ENCODE assay signal across 8 cellular contexts in genomic region chr5:179700401-179700918, GRCh38. TPM values are rescaled to one million over a fixed set of nuclear protein-coding genes. Genes with fewer than 3 reads are reported as not detected.
DNase-seq lines count a peak whose midpoint lies in the region; ATAC-seq and TF ChIP-seq lines count a peak whose summit lies in the region.

No MANE protein-coding gene starts in this region.

- H3K4me3 ChIP-seq in mucosa of stomach (ENCODE audit: low read length) = no peak overlapping the region

- peaks cover 15% of the 10 kb centered on the region for H3K4me1 ChIP-seq in mucosa of stomach (ENCODE audit: control insufficient read depth, insufficient read depth, low read length)

- no peaks in the 10 kb centered on the region for H3K27me3 ChIP-seq in mucosa of stomach (ENCODE audit: control insufficient read depth, insufficient read depth, low read length)

- no peak for ATAC-seq in GM18861 (IDR thresholded peaks at IDR 0.05; ENCODE audit: unreplicated experiment)
- ATAC-seq in HG02870 (IDR thresholded peaks at IDR 0.05; ENCODE audit: unreplicated experiment) = no peak

- H3K4me1 Mint-ChIP-seq in CD14-positive monocyte = peaks cover 53% of the 10 kb centered on the region
- peaks cover 67% of the 10 kb centered on the region for H3K4me1 Mint-ChIP-seq in brain

- peaks cover 0 to 2% (median 0%) of the 10 kb centered on the region in 3 donors for H3K27me3 Mint-ChIP-seq in CD14-positive monocyte (ENCODE audit: low read depth in 3 of 3)
- H3K27me3 Mint-ChIP-seq in brain = peaks cover 10% of the 10 kb centered on the region

- peak overlapping the region; percentile 99 for H3K9ac ChIP-seq in mucosa of stomach (ENCODE audit: low read length)

- peaks cover 6 to 35% of the 10 kb centered on the region in 2 donors for H3K36me3 Mint-ChIP-seq in CD14-positive monocyte
- peaks cover 51% of the 10 kb centered on the region for H3K36me3 Mint-ChIP-seq in brain

- H3K27ac Mint-ChIP-seq in CD14-positive monocyte (peak overlapping the region; percentile 94 to 100 (median 98)), brain (peak overlapping the region; percentile 94 to 99 (median 98))

- no peaks in the 10 kb centered on the region for H3K9me3 ChIP-seq in mucosa of stomach (ENCODE audit: control insufficient read depth, low read length)

- intact Hi-C loops in CD14-positive monocyte (cut with micrococcal nuclease) = no loop called here

- H3K36me3 ChIP-seq in mucosa of stomach (ENCODE audit: control insufficient read depth, insufficient read depth, low read length) = no peaks in the 10 kb centered on the region

- H3K4me3 Mint-ChIP-seq in CD14-positive monocyte (peak overlapping the region; percentile 94 to 97), brain (peak overlapping the region; percentile 92 to 100 (median 99))

- TF ChIP-seq CTCF in CD14-positive monocyte (IDR thresholded peaks at IDR 0.05) (no peak), brain (conservative IDR thresholded peaks at IDR 0.05) (no peak)

- no peaks in the 10 kb centered on the region for H3K9me3 Mint-ChIP-seq in CD14-positive monocyte
- H3K9me3 Mint-ChIP-seq in brain = peaks cover 0 to 4% (median 0%) of the 10 kb centered on the region in 5 experiments

- no peak for DNase-seq in CD14-positive monocyte (ENCODE audit: low spot score)
- peak; percentile 16 to 30 for DNase-seq in Kasumi-1 (lab: John Stamatoyannopoulos, UW)
- no peak for DNase-seq in activated gamma-delta T cell treated with Interleukin-2 at 50 U/mL for 16 hours
- no peak for DNase-seq in DMS153 (lab: John Stamatoyannopoulos, UW)

RNA-seq across cellular contexts. Expression of gene CANX, which starts 1.7 kb away (rescaled TPM):
- 100 to 1,000 TPM; 259 to 368 TPM for polyA plus RNA-seq in CD14-positive monocyte
- 281 TPM for polyA plus RNA-seq in brain (ENCODE audit: insufficient read depth, low read depth, low replicate concordance)

RNA-seq across cellular contexts. Expression of gene CBY3, which starts 19.6 kb away (rescaled TPM):
- polyA plus RNA-seq in CD14-positive monocyte = not detected
- polyA plus RNA-seq in brain (ENCODE audit: insufficient read depth, low read depth, low replicate concordance) = not detected

RNA-seq across cellular contexts. Expression of gene MAML1, which starts 32.2 kb away (rescaled TPM):
- polyA plus RNA-seq in CD14-positive monocyte (1 to 10 TPM; 2.2 to 2.7 TPM), brain (ENCODE audit: insufficient read depth, low read depth, low replicate concordance) (20.0 TPM)

Comparison
In these comparisons a context has a peak if more than half of its experiments do, and no peak if none do; other contexts are left out.
1. DNase-seq: peak in Kasumi-1 (2 of 2); none in CD14-positive monocyte (single experiment), activated gamma-delta T cell treated with Interleukin-2 at 50 U/mL for 16 hours (single experiment) and DMS153 (single experiment).